ENCODE assay signal across 1 cellular context in the genomic region with DNA sequence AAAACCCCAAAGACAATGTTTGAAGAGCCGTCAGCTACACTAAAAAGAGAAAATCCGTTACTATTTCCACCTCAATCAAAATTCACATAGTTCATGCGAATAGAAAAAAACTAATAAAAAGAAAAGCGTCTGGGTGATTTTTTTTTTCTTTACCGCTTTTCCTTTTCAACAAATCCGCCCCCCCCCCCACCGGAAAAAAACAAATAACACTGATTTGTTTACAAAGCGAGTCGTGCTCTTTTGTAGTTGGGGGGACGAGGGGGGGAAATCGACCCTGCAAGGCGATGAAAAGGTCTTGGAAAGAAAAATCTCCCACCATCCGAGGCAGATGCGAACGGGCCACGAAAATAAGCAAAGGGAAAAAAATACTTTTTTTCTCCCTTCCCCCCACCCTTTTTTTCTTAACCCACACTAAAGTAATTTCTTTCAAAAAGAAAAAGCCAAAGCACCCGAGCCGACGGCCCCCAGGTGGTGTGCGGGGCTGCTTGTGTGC.
TF ChIP-seq lines count a peak whose summit lies in the region.

No MANE protein-coding gene starts in this region.

TF ChIP-seq in H1, 55 proteins besides CTCF, POLR2A, EP300 and RAD21:
- TF ChIP-seq KDM4A (IDR thresholded peaks at IDR 0.05; ENCODE audit: low read depth, low read length, severe bottlenecking) (peak; percentile 14), KDM1A (IDR thresholded peaks at IDR 0.05; ENCODE audit: borderline replicate concordance, low read length) (no peak)
